8 cellular contexts compared by ENCODE assay signal in genomic region chr14:46344327-46344937, GRCh38.
DNase-seq lines count a peak whose midpoint lies in the region; TF ChIP-seq lines count a peak whose summit lies in the region.

No MANE protein-coding gene starts in this region.

- no peak overlapping the region for H3K27ac ChIP-seq in H9 (ENCODE audit: insufficient read length, low read depth, low read length)
- H3K27ac ChIP-seq in brain microvascular endothelial cell: no peak overlapping the region
- H3K27ac ChIP-seq in neural progenitor cell: no peak overlapping the region
- no peak overlapping the region for H3K27ac ChIP-seq in left ventricle myocardium inferior (replicated peaks)

- H3K36me3 ChIP-seq in brain microvascular endothelial cell (replicated peaks) (no peaks in the 10 kb centered on the region), neural progenitor cell (no peaks in the 10 kb centered on the region), left ventricle myocardium inferior (no peaks in the 10 kb centered on the region)

- H3K79me2 ChIP-seq in H9 (ENCODE audit: insufficient read depth, low read length) (no peaks in the 10 kb centered on the region), neural progenitor cell (ENCODE audit: low read depth) (no peaks in the 10 kb centered on the region)

- H4K91ac ChIP-seq in H9 (ENCODE audit: insufficient read length, low read depth, low read length): no peak overlapping the region

- H2BK20ac ChIP-seq in H9 (ENCODE audit: low read depth, low read length, poor library complexity, severe bottlenecking): no peak overlapping the region

- no peak overlapping the region for H3K23ac ChIP-seq in H9 (ENCODE audit: insufficient read length, low read depth, low read length)

- no peak overlapping the region for H3K14ac ChIP-seq in H9 (ENCODE audit: insufficient read depth, low read length)

- no peaks in the 10 kb centered on the region for H3K4me1 ChIP-seq in H9 (ENCODE audit: insufficient read depth, low read length)
- no peaks in the 10 kb centered on the region for H3K4me1 ChIP-seq in neural progenitor cell
- no peaks in the 10 kb centered on the region for H3K4me1 ChIP-seq in left ventricle myocardium inferior

- H3K4me2 ChIP-seq in H9 (ENCODE audit: insufficient read depth, insufficient read length, low read length): no peak overlapping the region
- no peak overlapping the region for H3K4me2 ChIP-seq in neural progenitor cell

- H4K8ac ChIP-seq in H9 (replicated peaks; ENCODE audit: insufficient read length, low read depth, low read length): no peak overlapping the region

- no peak overlapping the region for H3K4ac ChIP-seq in H9 (ENCODE audit: low read depth, low read length)

- no peak overlapping the region for H4K5ac ChIP-seq in H9 (ENCODE audit: insufficient read length, low read depth, low read length)

- H4K20me1 ChIP-seq in H9 (ENCODE audit: control insufficient read depth, insufficient read depth, insufficient read length): no peaks in the 10 kb centered on the region
- H4K20me1 ChIP-seq in neural progenitor cell (ENCODE audit: low read depth): no peaks in the 10 kb centered on the region

- H3K27me3 Mint-ChIP-seq in H9 (ENCODE audit: low read depth) (no peaks in the 10 kb centered on the region), neural progenitor cell (ENCODE audit: insufficient read depth, low read depth) (no peaks in the 10 kb centered on the region)

- H3K27me3 ChIP-seq in H9 (ENCODE audit: insufficient read depth, low read length) (no peaks in the 10 kb centered on the region), brain microvascular endothelial cell (replicated peaks) (no peaks in the 10 kb centered on the region), neural progenitor cell (no peaks in the 10 kb centered on the region), left ventricle myocardium inferior (ENCODE audit: low read depth) (no peaks in the 10 kb centered on the region)

- H3K79me1 ChIP-seq in H9 (ENCODE audit: insufficient read depth, low read depth, low read length, poor library complexity, severe bottlenecking): no peaks in the 10 kb centered on the region

- H2BK5ac ChIP-seq in H9 (ENCODE audit: insufficient read length, low read length): no peak overlapping the region

- H2AK5ac ChIP-seq in H9 (ENCODE audit: insufficient read length, low read length): no peak overlapping the region

- in situ Hi-C loops in brain microvascular endothelial cell (cut with HindIII; ENCODE audit: low pct_ligation_motif_present, low sequenced_read_pairs): no loop called here

- no peaks in the 10 kb centered on the region for H3F3A ChIP-seq in neural progenitor cell (ENCODE audit: low read depth)

- H3K9me3 Mint-ChIP-seq in H9 (no peaks in the 10 kb centered on the region), neural progenitor cell (peaks cover 2% of the 10 kb centered on the region)

- no peaks in the 10 kb centered on the region; a peak in 2 of 7 replicates for H3K36me3 Mint-ChIP-seq in H9 (ENCODE audit: insufficient read depth in 1 of 3, low read depth in 3 of 3)
- no peaks in the 10 kb centered on the region for H3K36me3 Mint-ChIP-seq in neural progenitor cell

- no peak overlapping the region for H3K4me3 ChIP-seq in brain microvascular endothelial cell (ENCODE audit: low read depth, low read length)
- H3K4me3 ChIP-seq in neural progenitor cell: no peak overlapping the region
- no peak overlapping the region for H3K4me3 ChIP-seq in left ventricle myocardium inferior

- H2BK15ac ChIP-seq in H9 (ENCODE audit: low read depth, low read length): no peak overlapping the region

- intact Hi-C loops in left ventricle myocardium inferior (cut with micrococcal nuclease): no loop called here

- H2AFZ ChIP-seq in H9 (ENCODE audit: low read length) (no peak overlapping the region), neural progenitor cell (replicated peaks) (peak overlapping the region; percentile 16)

- DNase-seq in ELF-1 (ENCODE audit: low read depth, low spot score): peak; percentile 45
- peak; percentile 34 for DNase-seq in H9
- peak; percentile 15 to 66 (median 42) for DNase-seq in NCI-H1417 (lab: John Stamatoyannopoulos, UW)
- peak; percentile 41 for DNase-seq in brain microvascular endothelial cell
- DNase-seq in neural progenitor cell (ENCODE audit: low spot score): peak; percentile 66
- no peak for DNase-seq in CD1c-positive myeloid dendritic cell (ENCODE audit: extremely low spot score)
- no peak for DNase-seq in stimulated activated CD4-positive, alpha-beta T cell treated with anti-CD3 and anti-CD28 coated beads, Interleukin-4, amount 100 ng/mL, for 1 hour
- DNase-seq in left ventricle myocardium inferior: no peak

- H3K4me1 Mint-ChIP-seq in H9 (no peaks in the 10 kb centered on the region), neural progenitor cell (peaks cover 3% of the 10 kb centered on the region)

- no peak overlapping the region for H3K4me3 Mint-ChIP-seq in H9
- H3K4me3 Mint-ChIP-seq in neural progenitor cell: no peak overlapping the region

- H2BK12ac ChIP-seq in H9 (ENCODE audit: insufficient read length, low read depth, low read length): no peak overlapping the region

- H3K9me3 ChIP-seq in H9 (ENCODE audit: control insufficient read depth, low read depth, low read length): no peaks in the 10 kb centered on the region
- H3K9me3 ChIP-seq in neural progenitor cell (ENCODE audit: low read depth): no peaks in the 10 kb centered on the region
- H3K9me3 ChIP-seq in left ventricle myocardium inferior (replicated peaks): peaks cover 8% of the 10 kb centered on the region

- no peak overlapping the region for H3K56ac ChIP-seq in H9 (ENCODE audit: insufficient read length, low read depth, low read length)

- H3K9ac ChIP-seq in H9 (ENCODE audit: extremely low read depth, insufficient read length, low read length) (no peak overlapping the region), neural progenitor cell (no peak overlapping the region)

- no peak overlapping the region for H3T11ph ChIP-seq in H9 (ENCODE audit: low read length)

- no peak overlapping the region for H2BK120ac ChIP-seq in H9 (ENCODE audit: low read depth, low read length, poor library complexity, severe bottlenecking)

- no CpG with 5 or more reads among the region's 4 CpGs for WGBS in H9 (ENCODE audit: extremely low coverage, insufficient read length, low lambda C conversion rate)

- no peak overlapping the region for H3K18ac ChIP-seq in H9 (ENCODE audit: insufficient read length, low read depth, low read length)

- H3K23me2 ChIP-seq in H9 (ENCODE audit: insufficient read length, low read depth, low read length, poor library complexity, severe bottlenecking): no peaks in the 10 kb centered on the region

- H3K27ac Mint-ChIP-seq in H9: no peak overlapping the region
- no peak overlapping the region for H3K27ac Mint-ChIP-seq in neural progenitor cell

- TF ChIP-seq CTCF in H9 (conservative IDR thresholded peaks at IDR 0.05) (peak; percentile 80), brain microvascular endothelial cell (IDR thresholded peaks at IDR 0.05; ENCODE audit: low read depth, low read length, missing control alignments) (peak; percentile 76), neural progenitor cell (IDR thresholded peaks at IDR 0.05) (peak; percentile 83), left ventricle myocardium inferior (IDR thresholded peaks at IDR 0.05; ENCODE audit: borderline replicate concordance) (no peak)

Comparison
In these comparisons a context has a peak if more than half of its experiments do, and no peak if none do; other contexts are left out.
1. DNase-seq: peak in ELF-1 (single experiment), H9 (single experiment), NCI-H1417 (3 of 3), brain microvascular endothelial cell (single experiment) and neural progenitor cell (single experiment); none in CD1c-positive myeloid dendritic cell (single experiment), stimulated activated CD4-positive, alpha-beta T cell treated with anti-CD3 and anti-CD28 coated beads, Interleukin-4, amount 100 ng/mL, for 1 hour (single experiment) and left ventricle myocardium inferior (single experiment).